8 cellular contexts compared by ENCODE assay signal in genomic region chr16:30656974-30657865, GRCh38. TPM values are rescaled to one million over a fixed set of nuclear protein-coding genes. Genes with fewer than 3 reads are reported as not detected.
A peak's percentile ranks its signal among the peaks of the same experiment; 100 is the strongest.
DNase-seq lines count a peak whose midpoint lies in the region; ATAC-seq and TF ChIP-seq lines count a peak whose summit lies in the region.

No MANE protein-coding gene starts in this region.

- no peaks in the 10 kb centered on the region for H3K9me3 ChIP-seq in cardiac muscle cell (ENCODE audit: low read depth)
- H3K9me3 ChIP-seq in T-helper 17 cell (ENCODE audit: control insufficient read depth, low read length, poor library complexity, severe bottlenecking): no peaks in the 10 kb centered on the region
- H3K9me3 ChIP-seq in left ventricle myocardium inferior (replicated peaks): no peaks in the 10 kb centered on the region

- H3K4me3 Mint-ChIP-seq in T-helper 17 cell: peak overlapping the region; percentile 93

- H3K4me1 Mint-ChIP-seq in T-helper 17 cell: peaks cover 43% of the 10 kb centered on the region

- H3K36me3 ChIP-seq in cardiac muscle cell (peaks cover 12% of the 10 kb centered on the region), left ventricle myocardium inferior (peaks cover 63% of the 10 kb centered on the region)

- peak overlapping the region; percentile 99 for H3K27ac Mint-ChIP-seq in T-helper 17 cell

- intact Hi-C loops in left ventricle myocardium superior (cut with micrococcal nuclease) (no loop called here), left ventricle myocardium inferior (cut with micrococcal nuclease) (no loop called here)

- H3K4me1 ChIP-seq in cardiac muscle cell (ENCODE audit: low read depth) (peaks cover 8% of the 10 kb centered on the region), left ventricle myocardium inferior (peaks cover 53% of the 10 kb centered on the region)

- H3K36me3 Mint-ChIP-seq in T-helper 17 cell (ENCODE audit: low read depth): peaks cover 8% of the 10 kb centered on the region

- no peaks in the 10 kb centered on the region for H3K27me3 ChIP-seq in cardiac muscle cell
- H3K27me3 ChIP-seq in left ventricle myocardium inferior (ENCODE audit: low read depth): no peaks in the 10 kb centered on the region

- TF ChIP-seq CTCF in cardiac muscle cell (IDR thresholded peaks at IDR 0.05; ENCODE audit: low read depth, low read length) (no peak), left ventricle myocardium inferior (IDR thresholded peaks at IDR 0.05; ENCODE audit: borderline replicate concordance) (no peak)

- H3K27ac ChIP-seq in cardiac muscle cell (peak overlapping the region; percentile 55), left ventricle myocardium inferior (replicated peaks) (peak overlapping the region; percentile 100), skin epidermis (peak overlapping the region in 20 of 21 experiments; percentile 59 to 100 (median 85))

- DNase-seq in cardiac muscle cell (ENCODE audit: low read depth in 1 of 2, low spot score in 1 of 2) (no peak), left ventricle myocardium superior (no peak), T-helper 17 cell (no peak), left ventricle myocardium inferior (no peak)
- no peak for DNase-seq in stimulated activated CD4-positive, alpha-beta T cell treated with anti-CD3 and anti-CD28 coated beads, Interleukin-12 subunit alpha, Interleukin-12 subunit beta, amount 100 ng/mL, for 4 hours

- H3K27me3 Mint-ChIP-seq in T-helper 17 cell: no peaks in the 10 kb centered on the region

- ATAC-seq in left ventricle myocardium superior (no peak), T-helper 17 cell (no peak), GM21447 (IDR thresholded peaks at IDR 0.05; ENCODE audit: unreplicated experiment) (no peak), HG03457 (IDR thresholded peaks at IDR 0.05; ENCODE audit: unreplicated experiment) (no peak)

- peak overlapping the region; percentile 24 for H3K4me3 ChIP-seq in cardiac muscle cell
- peak overlapping the region; percentile 88 for H3K4me3 ChIP-seq in left ventricle myocardium inferior
- peak overlapping the region; percentile 17 to 96 (median 34) for H3K4me3 ChIP-seq in skin epidermis

RNA-seq across cellular contexts. Expression of gene FBRS, which starts 1.0 kb away (rescaled TPM):
- total RNA-seq in cardiac muscle cell (47.0 and 55.4 TPM in 2 replicates), left ventricle myocardium superior (30.4 TPM), T-helper 17 cell (100 to 1,000 TPM; 217 to 246 TPM), left ventricle myocardium inferior (27.8 TPM)
- polyA plus RNA-seq in cardiac muscle cell: 21.2 and 25.8 TPM in 2 replicates

RNA-seq across cellular contexts. Expression of gene PRR14, which starts 6.5 kb away (rescaled TPM):
- total RNA-seq in cardiac muscle cell (30.8 and 33.7 TPM in 2 replicates), left ventricle myocardium superior (22.0 TPM), T-helper 17 cell (10 to 100 TPM; 74.1 to 89.1 TPM), left ventricle myocardium inferior (15.4 TPM)
- polyA plus RNA-seq in cardiac muscle cell: 25.0 and 28.5 TPM in 2 replicates

RNA-seq across cellular contexts. Expression of gene SRCAP, which starts 41.8 kb away (rescaled TPM):
- 14.8 and 20.9 TPM in 2 replicates for total RNA-seq in cardiac muscle cell
- 38.0 and 42.9 TPM in 2 replicates for polyA plus RNA-seq in cardiac muscle cell
- total RNA-seq in left ventricle myocardium superior: 49.3 TPM
- total RNA-seq in T-helper 17 cell: 10 to 100 TPM; 86.9 to 90.5 TPM
- 42.5 TPM for total RNA-seq in left ventricle myocardium inferior

RNA-seq across cellular contexts. Expression of gene ZNF689, which starts 47.0 kb away (rescaled TPM):
- total RNA-seq in cardiac muscle cell (19.4 and 19.5 TPM in 2 replicates), left ventricle myocardium superior (4.8 TPM), T-helper 17 cell (10 to 100 TPM in 1 of 2 donors, 1 to 10 TPM in 1; 8.3 to 14.4 TPM), left ventricle myocardium inferior (5.0 TPM)
- polyA plus RNA-seq in cardiac muscle cell: 11.3 and 17.9 TPM in 2 replicates

Comparison
In these comparisons a context has a peak if more than half of its experiments do, and no peak if none do; other contexts are left out.
1. H3K4me3 ChIP-seq: peak in every context shown above with its lines; median percentile 88 in left ventricle myocardium inferior; 34 in skin epidermis; 24 in cardiac muscle cell.